In the genomic region with DNA sequence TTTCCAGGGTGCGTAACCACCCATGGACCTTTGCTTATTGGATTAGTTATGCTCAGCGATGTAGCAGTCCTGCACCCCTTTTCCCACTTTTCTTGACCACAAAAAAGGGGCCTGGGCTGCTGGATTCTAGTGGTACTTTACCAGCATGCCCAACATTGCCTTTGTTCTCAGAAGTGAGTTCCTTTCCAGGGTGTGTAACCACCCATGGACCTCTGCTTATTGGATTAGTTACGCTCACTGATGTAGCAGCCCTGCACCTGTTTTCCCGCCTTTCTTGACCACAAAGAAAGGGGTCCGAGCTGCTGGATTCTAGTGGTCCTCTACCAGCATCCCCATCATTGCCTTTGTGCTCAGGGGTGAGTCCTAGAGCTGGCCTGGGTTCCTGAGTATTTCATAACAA, we compare ENCODE assay signal across 8 cellular contexts.
"Had no signal": no experiment of that assay in that cellular context is flagged by ENCODE, and none has a peak within 500 bp of the region (broad histone marks: within the 10 kb centered on the region; RNA-seq: fewer than 3 reads in every experiment).

No MANE protein-coding gene starts in this region.

- H3K4me3 ChIP-seq: K562 had no signal

- H3K27ac ChIP-seq: HL-60 had no signal

- FAIRE-seq: HepG2, HTR-8/SVneo, K562 had no signal

- H3K4me3 Mint-ChIP-seq: IgD-negative memory B cell had no signal

- H3K27me3 Mint-ChIP-seq: IgD-negative memory B cell had no signal

- H3K36me3 Mint-ChIP-seq: IgD-negative memory B cell had no signal

- H3K9me3 Mint-ChIP-seq: IgD-negative memory B cell had no signal

- H3K4me1 Mint-ChIP-seq: IgD-negative memory B cell had no signal

- DNase-seq: IMR-90, KBM-7, KG1 had no signal
